Comparison of ENCODE assay signal across 8 cellular contexts in the genomic region with DNA sequence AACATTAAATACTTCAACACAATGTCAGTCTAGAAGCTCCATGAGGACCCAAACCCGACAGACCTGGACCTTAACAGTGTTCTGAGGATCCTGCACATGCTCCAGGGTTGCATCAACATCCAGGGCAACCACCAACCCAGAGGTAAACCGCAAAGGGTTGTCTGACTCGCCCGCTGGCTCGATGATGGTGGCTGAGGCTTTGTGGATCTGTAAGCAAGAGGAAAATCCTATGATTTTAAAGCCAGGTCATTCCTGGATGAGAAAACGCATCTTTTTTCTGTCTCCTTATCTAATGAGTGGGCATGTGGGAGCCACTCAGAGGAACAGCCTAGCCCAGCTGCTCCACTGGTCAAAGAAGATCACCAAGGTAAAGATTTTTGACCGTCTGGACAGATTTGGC.
A peak's percentile ranks its signal among the peaks of the same experiment; 100 is the strongest.
DNase-seq lines count a peak whose midpoint lies in the region; TF ChIP-seq lines count a peak whose summit lies in the region.
"Not testable (repeated sequence)": the region's sequence is repeated elsewhere in the genome, so short reads cannot be mapped to it uniquely, and the experiment has no call there.

No MANE protein-coding gene starts in this region.

- peaks cover 7 to 25% of the 10 kb centered on the region in 2 experiments for H3K36me3 ChIP-seq in mesenchymal stem cell (ENCODE audit: control insufficient read depth in 1 of 2, insufficient read depth in 2 of 2, low read depth in 1 of 2, low read length in 2 of 2)

- not testable (repeated sequence) for H3K27ac ChIP-seq in mesenchymal stem cell (ENCODE audit: low read length, poor library complexity, severe bottlenecking)

- H3K27me3 ChIP-seq in mesenchymal stem cell (ENCODE audit: control insufficient read depth in 1 of 2, insufficient read depth in 1 of 2, low read length in 2 of 2) = not testable (repeated sequence)

- peak overlapping the region; percentile 39 for H3K27ac Mint-ChIP-seq in activated T-cell treated with anti-CD3 and anti-CD28 coated beads, Interleukin-2, amount 50 U/mL, for 24 hours

- not testable (repeated sequence) for H4K91ac ChIP-seq in mesenchymal stem cell (ENCODE audit: low read length)

- not testable (repeated sequence) for H3K4me3 Mint-ChIP-seq in activated T-cell treated with anti-CD3 and anti-CD28 coated beads, Interleukin-2, amount 50 U/mL, for 24 hours

- not testable (repeated sequence) for H2AK5ac ChIP-seq in mesenchymal stem cell (ENCODE audit: low read length, severe bottlenecking)

- not testable (repeated sequence) for H3K27me3 Mint-ChIP-seq in activated T-cell treated with anti-CD3 and anti-CD28 coated beads, Interleukin-2, amount 50 U/mL, for 24 hours

- 82% methylated on average over 7 of the region's 7 CpGs for WGBS in mesenchymal stem cell

- H3K9me3 ChIP-seq in mesenchymal stem cell (ENCODE audit: control insufficient read depth, low read length) = not testable (repeated sequence)

- in situ Hi-C loops in astrocyte of the spinal cord (cut with HindIII; ENCODE audit: low sequenced_read_pairs) = not testable (repeated sequence)

- H3K4me2 ChIP-seq in mesenchymal stem cell (ENCODE audit: low read length, poor library complexity, severe bottlenecking) = not testable (repeated sequence)

- H3K9me3 Mint-ChIP-seq in activated T-cell treated with anti-CD3 and anti-CD28 coated beads, Interleukin-2, amount 50 U/mL, for 24 hours = not testable (repeated sequence)

- not testable (repeated sequence) for H4K8ac ChIP-seq in mesenchymal stem cell (ENCODE audit: low read length)

- not testable (repeated sequence) for TF ChIP-seq CTCF in astrocyte of the spinal cord (IDR thresholded peaks at IDR 0.05; ENCODE audit: low read depth, low read length); fibroblast of mammary gland (conservative IDR thresholded peaks at IDR 0.05; ENCODE audit: control insufficient read depth, insufficient read depth, low read depth, low read length)

- not testable (repeated sequence) for H3K4ac ChIP-seq in mesenchymal stem cell (ENCODE audit: low read depth in 1 of 2, low read length in 2 of 2)

- not testable (repeated sequence) for H3K4me1 Mint-ChIP-seq in activated T-cell treated with anti-CD3 and anti-CD28 coated beads, Interleukin-2, amount 50 U/mL, for 24 hours (ENCODE audit: low read depth)

- H3K36me3 Mint-ChIP-seq in activated T-cell treated with anti-CD3 and anti-CD28 coated beads, Interleukin-2, amount 50 U/mL, for 24 hours (ENCODE audit: low read depth) = peaks cover 84% of the 10 kb centered on the region

- H2BK12ac ChIP-seq in mesenchymal stem cell (ENCODE audit: low read length in 2 of 2) = not testable (repeated sequence)

- H2BK5ac ChIP-seq in mesenchymal stem cell (ENCODE audit: low read depth, low read length, poor library complexity, severe bottlenecking) = not testable (repeated sequence)

- DNase-seq in A172 (ENCODE audit: low spot score) = peak; percentile 51
- DNase-seq in EH (ENCODE audit: low read depth) = peak; percentile 7
- peak; percentile 67 for DNase-seq in M059J (ENCODE audit: low read depth)
- DNase-seq in RPMI7951 (ENCODE audit: low read depth) = peak; percentile 10
- DNase-seq in activated T-cell treated with anti-CD3 and anti-CD28 coated beads, Interleukin-2, amount 50 U/mL, for 24 hours = not testable (repeated sequence)
- DNase-seq in astrocyte of the spinal cord (ENCODE audit: low read depth, low spot score) = peak; percentile 44
- DNase-seq in fibroblast of mammary gland (ENCODE audit: low read depth) = peak; percentile 46
- peak; percentile 53 for DNase-seq in mesenchymal stem cell

- H3K9ac ChIP-seq in mesenchymal stem cell (ENCODE audit: low read length) = not testable (repeated sequence)

- H2BK15ac ChIP-seq in mesenchymal stem cell (ENCODE audit: low read depth, poor library complexity, severe bottlenecking) = not testable (repeated sequence)

- H3K4me3 ChIP-seq in astrocyte of the spinal cord (ENCODE audit: low read depth, low read length); fibroblast of mammary gland (ENCODE audit: control insufficient read depth, low read depth, low read length); mesenchymal stem cell (ENCODE audit: insufficient read depth in 1 of 2, low read depth in 1 of 2, low read length in 2 of 2): not testable (repeated sequence)

- H3K4me1 ChIP-seq in mesenchymal stem cell (ENCODE audit: control insufficient read depth, insufficient read depth, low read depth, low read length) = not testable (repeated sequence)

- not testable (repeated sequence) for H3K23ac ChIP-seq in mesenchymal stem cell (ENCODE audit: low read length in 2 of 2)

- H2AFZ ChIP-seq in mesenchymal stem cell (ENCODE audit: low read depth, low read length) = not testable (repeated sequence)

- not testable (repeated sequence) for H3K14ac ChIP-seq in mesenchymal stem cell (ENCODE audit: low read length in 2 of 2)

- H2BK120ac ChIP-seq in mesenchymal stem cell (ENCODE audit: low read depth, low read length) = not testable (repeated sequence)

- peak overlapping the region in 1 of 2 experiments; percentile 24 for H3K18ac ChIP-seq in mesenchymal stem cell (ENCODE audit: low read depth in 1 of 2, low read length in 2 of 2)

- not testable (repeated sequence) for H3K79me1 ChIP-seq in mesenchymal stem cell (replicated peaks; ENCODE audit: low read length, poor library complexity, severe bottlenecking)
